ENCODE assay signal across 13 cellular contexts in genomic region chr13:20796791-20797513, GRCh38. TPM values are rescaled to one million over a fixed set of nuclear protein-coding genes. Genes with fewer than 3 reads are reported as not detected.
DNase-seq lines count a peak whose midpoint lies in the region; ATAC-seq and TF ChIP-seq lines count a peak whose summit lies in the region.
"Had no signal": no experiment of that assay in that cellular context is flagged by ENCODE, and none has a peak within 500 bp of the region (broad histone marks: within the 10 kb centered on the region; RNA-seq: fewer than 3 reads in every experiment).

No MANE protein-coding gene starts in this region.

- H3K4me1 ChIP-seq in A673 (ENCODE audit: insufficient read depth, low read length, poor library complexity, severe bottlenecking) (peaks cover 18% of the 10 kb centered on the region), left lung (peaks cover 0 to 6% of the 10 kb centered on the region in 2 donors)
- H3K4me1 ChIP-seq: foreskin keratinocyte, Peyer's patch, tibial artery had no signal

- no TSS peak for BruUV-seq in A673 (replicated peaks; lab: Mats Ljungman, UMichigan)

- peaks cover 10% of the 10 kb centered on the region for H3K4me1 Mint-ChIP-seq in activated CD8-positive, alpha-beta T cell treated with anti-CD3 and anti-CD28 coated beads, Interleukin-2, amount 10 ng/mL, durations not matched to agents 7 days and 5 days (ENCODE audit: low read depth)

- H3K27me3 Mint-ChIP-seq in activated CD8-positive, alpha-beta T cell treated with anti-CD3 and anti-CD28 coated beads, Interleukin-2, amount 10 ng/mL, durations not matched to agents 7 days and 5 days (ENCODE audit: low read depth) = no peaks in the 10 kb centered on the region

- peak overlapping the region; percentile 5 for H3K27ac Mint-ChIP-seq in activated CD8-positive, alpha-beta T cell treated with anti-CD3 and anti-CD28 coated beads, Interleukin-2, amount 10 ng/mL, durations not matched to agents 7 days and 5 days

- POLR2A ChIA-PET in A673 (lab: Charles Lee; ENCODE audit: low non-redundant PET) = no interaction called here
- POLR2A ChIA-PET in activated CD8-positive, alpha-beta T cell treated with anti-CD3 and anti-CD28 coated beads, Interleukin-2, amount 10 ng/mL, durations not matched to agents 7 days and 5 days (lab: Charles Lee) = no interaction called here

- H3K9me3 Mint-ChIP-seq in activated CD8-positive, alpha-beta T cell treated with anti-CD3 and anti-CD28 coated beads, Interleukin-2, amount 10 ng/mL, durations not matched to agents 7 days and 5 days (ENCODE audit: insufficient read depth) = no peaks in the 10 kb centered on the region

- H3K36me3 ChIP-seq in A673 (ENCODE audit: insufficient read depth, low read length, poor library complexity, severe bottlenecking) = peaks cover 22% of the 10 kb centered on the region
- peaks cover 0 to 51% of the 10 kb centered on the region in 2 donors for H3K36me3 ChIP-seq in left lung

- no peak for ATAC-seq in activated CD8-positive, alpha-beta T cell treated with anti-CD3 and anti-CD28 coated beads, Interleukin-2, amount 10 ng/mL, durations not matched to agents 7 days and 5 days
- ATAC-seq in left lung (peak; percentile 19), HG02884 (IDR thresholded peaks at IDR 0.05; ENCODE audit: unreplicated experiment) (no peak)
- ATAC-seq: foreskin keratinocyte had no signal

- intact Hi-C loops in A673 (cut with micrococcal nuclease; ENCODE audit: unreplicated experiment) (no loop called here), left lung (cut with DNase I) (no loop called here)

- H3K27ac ChIP-seq in A673 (ENCODE audit: low read depth, low read length, poor library complexity, severe bottlenecking) = peak overlapping the region; percentile 54
- H3K27ac ChIP-seq in left lung = no peak overlapping the region
- H3K27ac ChIP-seq: foreskin keratinocyte, Peyer's patch had no signal

- H3K4me3 ChIP-seq in A673 (ENCODE audit: low read depth, low read length, poor library complexity, severe bottlenecking) (no peak overlapping the region), left lung (no peak overlapping the region)
- H3K4me3 ChIP-seq: Peyer's patch, tibial artery had no signal

- H3K36me3 Mint-ChIP-seq in activated CD8-positive, alpha-beta T cell treated with anti-CD3 and anti-CD28 coated beads, Interleukin-2, amount 10 ng/mL, durations not matched to agents 7 days and 5 days (ENCODE audit: low read depth) = peaks cover 48% of the 10 kb centered on the region

- H3K4me3 Mint-ChIP-seq in activated CD8-positive, alpha-beta T cell treated with anti-CD3 and anti-CD28 coated beads, Interleukin-2, amount 10 ng/mL, durations not matched to agents 7 days and 5 days = no peak overlapping the region

- H3K27me3 ChIP-seq in A673 (replicated peaks; ENCODE audit: insufficient read depth, low read depth, low read length, poor library complexity) = no peaks in the 10 kb centered on the region
- no peaks in the 10 kb centered on the region for H3K27me3 ChIP-seq in left lung
- H3K27me3 ChIP-seq: foreskin keratinocyte, Peyer's patch, tibial artery had no signal

- TF ChIP-seq CTCF in A673 (conservative IDR thresholded peaks at IDR 0.05; ENCODE audit: low read depth, low read length) = no peak
- TF ChIP-seq CTCF in left lung (IDR thresholded peaks at IDR 0.05) = no peak

- DNase-seq in A673 (ENCODE audit: low spot score) (peak; percentile 74), GM03348 (ENCODE audit: low spot score) (peak; percentile 29), left lung (no peak), NCI-H2107 (lab: John Stamatoyannopoulos, UW) (no peak), SHP77 treated with DMSO at 0.1 percent for 48 hours (lab: John Stamatoyannopoulos, UW) (no peak), AG08396 (ENCODE audit: low spot score) (no peak)
- no peak for DNase-seq in activated CD8-positive, alpha-beta T cell treated with anti-CD3 and anti-CD28 coated beads, Interleukin-2, amount 10 ng/mL, durations not matched to agents 7 days and 5 days
- DNase-seq: activated CD4-positive, CD25-positive, alpha-beta regulatory T cell; activated gamma-delta T cell; foreskin keratinocyte; Peyer's patch; tibial artery had no signal

- CTCF ChIA-PET in A673 (lab: Charles Lee) = no interaction called here
- CTCF ChIA-PET in activated CD8-positive, alpha-beta T cell treated with anti-CD3 and anti-CD28 coated beads, Interleukin-2, amount 10 ng/mL, durations not matched to agents 7 days and 5 days (lab: Charles Lee) = interaction anchor here (1.0 kb wide), 1 partner anchor 32 kb away, joined by 3 read pairs; no protein-coding TSS in a partner anchor

- H3K9me3 ChIP-seq in A673 (ENCODE audit: low read depth, low read length, poor library complexity, severe bottlenecking) = no peaks in the 10 kb centered on the region
- no peaks in the 10 kb centered on the region for H3K9me3 ChIP-seq in left lung
- H3K9me3 ChIP-seq: Peyer's patch, tibial artery had no signal

RNA-seq across cellular contexts. Expression of gene EEF1AKMT1, which starts 23.2 kb away (rescaled TPM):
- total RNA-seq in A673 (2021) = 9.2 and 10.8 TPM in 2 replicates
- total RNA-seq in activated CD8-positive, alpha-beta T cell treated with anti-CD3 and anti-CD28 coated beads, Interleukin-2, amount 10 ng/mL, durations not matched to agents 7 days and 5 days = 10 to 100 TPM in 1 of 2 experiments, 1 to 10 TPM in 1; 10.0 to 11.2 TPM
- total RNA-seq in left lung = 10 to 100 TPM in 1 of 2 donors, 1 to 10 TPM in 1; 9.6 to 10.9 TPM

Comparison
In these comparisons a context has a peak if more than half of its experiments do, and no peak if none do; other contexts are left out.
1. DNase-seq: peak in A673 (single experiment) and GM03348 (single experiment); none in activated CD8-positive, alpha-beta T cell treated with anti-CD3 and anti-CD28 coated beads, Interleukin-2, amount 10 ng/mL, durations not matched to agents 7 days and 5 days (single experiment), left lung (0 of 2), NCI-H2107 (single experiment), SHP77 treated with DMSO at 0.1 percent for 48 hours (single experiment) and AG08396 (single experiment).